In genomic region chr2:142131016-142131714, GRCh38 we compare ENCODE assay signal across 1 cellular context.
A peak's percentile ranks its signal among the peaks of the same experiment; 100 is the strongest.
TF ChIP-seq lines count a peak whose summit lies in the region.

Gene LRP1B (minus strand): TSS chr2:142131016. CDS start chr2:142130729, 287 bp downstream.

TF ChIP-seq in H1, 55 proteins besides CTCF, POLR2A, EP300 and RAD21 (continued from another document):
- TF ChIP-seq, protein P1, sequence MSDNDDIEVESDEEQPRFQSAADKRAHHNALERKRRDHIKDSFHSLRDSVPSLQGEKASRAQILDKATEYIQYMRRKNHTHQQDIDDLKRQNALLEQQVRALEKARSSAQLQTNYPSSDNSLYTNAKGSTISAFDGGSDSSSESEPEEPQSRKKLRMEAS (IDR thresholded peaks at IDR 0.05): no peak
- TF ChIP-seq RNF2 (IDR thresholded peaks at IDR 0.05; ENCODE audit: borderline replicate concordance, low read depth, low read length, missing control alignments, poor library complexity, severe bottlenecking) (no peak), SRF (IDR thresholded peaks at IDR 0.05; ENCODE audit: low read depth, low read length) (no peak), GABPA (IDR thresholded peaks at IDR 0.05; ENCODE audit: borderline replicate concordance, insufficient read depth, low read length) (no peak), CBX8 (IDR thresholded peaks at IDR 0.05; ENCODE audit: borderline replicate concordance, low read depth, low read length) (no peak), RBBP5 (IDR thresholded peaks at IDR 0.05; ENCODE audit: borderline replicate concordance, low read depth, low read length) (0 out of 2 replicates have a peak, but pooled peaks have one; percentile 20), SIX5 (IDR thresholded peaks at IDR 0.05; ENCODE audit: low read depth, low read length) (no peak), NANOG (IDR thresholded peaks at IDR 0.05; ENCODE audit: insufficient read depth, low read depth, low read length, poor library complexity, severe bottlenecking) (no peak), TAF1 (IDR thresholded peaks at IDR 0.05; ENCODE audit: low read depth, low read length) (peak; percentile 21; the same call in 1 of the 2 replicates), SP4 (IDR thresholded peaks at IDR 0.05; ENCODE audit: low read length) (no peak), MAFK (IDR thresholded peaks at IDR 0.05; ENCODE audit: low read depth, low read length) (peak; percentile 92), ASH2L (IDR thresholded peaks at IDR 0.05; ENCODE audit: low read length) (no peak), JUND (IDR thresholded peaks at IDR 0.05; ENCODE audit: low read length) (no peak), EGR1 (IDR thresholded peaks at IDR 0.05; ENCODE audit: borderline replicate concordance, low read depth, low read length) (no peak), ZNF274 (IDR thresholded peaks at IDR 0.05; ENCODE audit: borderline replicate concordance, extremely low read depth, low read length) (no peak), CHD7 (IDR thresholded peaks at IDR 0.05; ENCODE audit: insufficient replicate concordance, low read length) (no peak), ATF3 (IDR thresholded peaks at IDR 0.05; ENCODE audit: insufficient read depth, low read depth, low read length) (no peak), CHD1 (IDR thresholded peaks at IDR 0.05; ENCODE audit: low read depth, low read length) (no peak), YY1 (IDR thresholded peaks at IDR 0.05; ENCODE audit: low read depth, low read length) (no peak), BCL11A (IDR thresholded peaks at IDR 0.05; ENCODE audit: low read depth in 2 of 2, low read length in 2 of 2) (no peak), EZH2 (IDR thresholded peaks at IDR 0.05; ENCODE audit: low read depth, low read length, severe bottlenecking) (no peak), SP1 (IDR thresholded peaks at IDR 0.05; ENCODE audit: low read depth, low read length) (no peak), SUZ12 (IDR thresholded peaks at IDR 0.05; ENCODE audit: low read length) (no peak), SIRT6 (IDR thresholded peaks at IDR 0.05; ENCODE audit: low read length) (no peak), CREB1 (IDR thresholded peaks at IDR 0.05) (no peak), SAP30 (IDR thresholded peaks at IDR 0.05; ENCODE audit: insufficient read depth, insufficient replicate concordance, low read length) (peak; percentile 71), JUN (IDR thresholded peaks at IDR 0.05; ENCODE audit: low read depth, low read length) (no peak), NRF1 (IDR thresholded peaks at IDR 0.05; ENCODE audit: low read depth, low read length) (no peak), HDAC2 (IDR thresholded peaks at IDR 0.05; ENCODE audit: borderline replicate concordance in 1 of 2, low read depth in 2 of 2, low read length in 2 of 2) (no peak), KDM4A (IDR thresholded peaks at IDR 0.05; ENCODE audit: low read depth, low read length, severe bottlenecking) (peak; percentile 9), BRCA1 (IDR thresholded peaks at IDR 0.05; ENCODE audit: low read depth, low read length) (no peak), GTF2F1 (IDR thresholded peaks at IDR 0.05; ENCODE audit: borderline replicate concordance, low read depth, low read length) (no peak), CEBPB (IDR thresholded peaks at IDR 0.05; ENCODE audit: low read depth, low read length) (peak; percentile 94), CHD2 (IDR thresholded peaks at IDR 0.05; ENCODE audit: low read length) (no peak), CBX5 (IDR thresholded peaks at IDR 0.05; ENCODE audit: low read depth, low read length) (no peak)
- TF ChIP-seq, protein P2, sequence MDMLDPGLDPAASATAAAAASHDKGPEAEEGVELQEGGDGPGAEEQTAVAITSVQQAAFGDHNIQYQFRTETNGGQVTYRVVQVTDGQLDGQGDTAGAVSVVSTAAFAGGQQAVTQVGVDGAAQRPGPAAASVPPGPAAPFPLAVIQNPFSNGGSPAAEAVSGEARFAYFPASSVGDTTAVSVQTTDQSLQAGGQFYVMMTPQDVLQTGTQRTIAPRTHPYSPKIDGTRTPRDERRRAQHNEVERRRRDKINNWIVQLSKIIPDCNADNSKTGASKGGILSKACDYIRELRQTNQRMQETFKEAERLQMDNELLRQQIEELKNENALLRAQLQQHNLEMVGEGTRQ (IDR thresholded peaks at IDR 0.05; ENCODE audit: low read length): no peak
- TF ChIP-seq, protein P3, sequence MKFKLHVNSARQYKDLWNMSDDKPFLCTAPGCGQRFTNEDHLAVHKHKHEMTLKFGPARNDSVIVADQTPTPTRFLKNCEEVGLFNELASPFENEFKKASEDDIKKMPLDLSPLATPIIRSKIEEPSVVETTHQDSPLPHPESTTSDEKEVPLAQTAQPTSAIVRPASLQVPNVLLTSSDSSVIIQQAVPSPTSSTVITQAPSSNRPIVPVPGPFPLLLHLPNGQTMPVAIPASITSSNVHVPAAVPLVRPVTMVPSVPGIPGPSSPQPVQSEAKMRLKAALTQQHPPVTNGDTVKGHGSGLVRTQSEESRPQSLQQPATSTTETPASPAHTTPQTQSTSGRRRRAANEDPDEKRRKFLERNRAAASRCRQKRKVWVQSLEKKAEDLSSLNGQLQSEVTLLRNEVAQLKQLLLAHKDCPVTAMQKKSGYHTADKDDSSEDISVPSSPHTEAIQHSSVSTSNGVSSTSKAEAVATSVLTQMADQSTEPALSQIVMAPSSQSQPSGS (IDR thresholded peaks at IDR 0.05; ENCODE audit: low read length): no peak
- TF ChIP-seq, protein P4, sequence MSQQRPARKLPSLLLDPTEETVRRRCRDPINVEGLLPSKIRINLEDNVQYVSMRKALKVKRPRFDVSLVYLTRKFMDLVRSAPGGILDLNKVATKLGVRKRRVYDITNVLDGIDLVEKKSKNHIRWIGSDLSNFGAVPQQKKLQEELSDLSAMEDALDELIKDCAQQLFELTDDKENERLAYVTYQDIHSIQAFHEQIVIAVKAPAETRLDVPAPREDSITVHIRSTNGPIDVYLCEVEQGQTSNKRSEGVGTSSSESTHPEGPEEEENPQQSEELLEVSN (IDR thresholded peaks at IDR 0.05): no peak
